Comparison of ENCODE assay signal across 8 cellular contexts in genomic region chr12:124551268-124552144, GRCh38.
DNase-seq lines count a peak whose midpoint lies in the region; ATAC-seq lines count a peak whose summit lies in the region.

No MANE protein-coding gene starts in this region.

- no peaks in the 10 kb centered on the region for H3K9me3 ChIP-seq in HAP-1

- peaks cover 15% of the 10 kb centered on the region for H3K4me1 ChIP-seq in HAP-1

- no peaks in the 10 kb centered on the region for H3K27me3 ChIP-seq in HAP-1 (ENCODE audit: low read depth)

- peaks cover 78% of the 10 kb centered on the region for H3K4me1 Mint-ChIP-seq in central memory CD8-positive, alpha-beta T cell

- H3K9me3 Mint-ChIP-seq in central memory CD8-positive, alpha-beta T cell, result no peaks in the 10 kb centered on the region

- H3K27me3 Mint-ChIP-seq in central memory CD8-positive, alpha-beta T cell, result no peaks in the 10 kb centered on the region

- H3K4me3 ChIP-seq in HAP-1, result no peak overlapping the region

- no peak overlapping the region for H3K4me3 Mint-ChIP-seq in central memory CD8-positive, alpha-beta T cell

- in situ Hi-C loops in HAP-1 (cut with MboI; ENCODE audit: low sequenced_read_pairs), result no loop called here

- ATAC-seq in central memory CD8-positive, alpha-beta T cell (replicated peaks; ENCODE audit: extremely low read depth, poor library complexity, severe bottlenecking), result no peak
- no peak for ATAC-seq in HG02588 (IDR thresholded peaks at IDR 0.05; ENCODE audit: unreplicated experiment)
- no peak for ATAC-seq in HG03139 (IDR thresholded peaks at IDR 0.05; ENCODE audit: unreplicated experiment)

- H3K36me3 Mint-ChIP-seq in central memory CD8-positive, alpha-beta T cell (ENCODE audit: insufficient read depth), result peaks cover 5% of the 10 kb centered on the region

- H3K36me3 ChIP-seq in HAP-1 (replicated peaks), result no peaks in the 10 kb centered on the region; the same call in 1 of the 2 replicates

- peak; percentile 37 to 69 for DNase-seq in HAP-1 (ENCODE audit: low spot score in 2 of 2)
- DNase-seq in NCI-H510A (lab: John Stamatoyannopoulos, UW), result peak; percentile 54
- DNase-seq in central memory CD8-positive, alpha-beta T cell (ENCODE audit: low spot score in 2 of 2), result no peak
- peak; percentile 70 for DNase-seq in medulla oblongata (ENCODE audit: extremely low spot score)
- DNase-seq in HuH-7 (ENCODE audit: low spot score), result no peak
- DNase-seq in stimulated activated naive CD4-positive, alpha-beta T cell (lab: John Stamatoyannopoulos, UW), result no peak

- peak overlapping the region; percentile 78 for H3K27ac Mint-ChIP-seq in central memory CD8-positive, alpha-beta T cell (ENCODE audit: low read depth)

Comparison
In these comparisons a context has a peak if more than half of its experiments do, and no peak if none do; other contexts are left out.
1. DNase-seq: peak in HAP-1 (2 of 2), NCI-H510A (single experiment) and medulla oblongata (single experiment); none in central memory CD8-positive, alpha-beta T cell (0 of 2), HuH-7 (single experiment) and stimulated activated naive CD4-positive, alpha-beta T cell (0 of 6).